In the genomic region with DNA sequence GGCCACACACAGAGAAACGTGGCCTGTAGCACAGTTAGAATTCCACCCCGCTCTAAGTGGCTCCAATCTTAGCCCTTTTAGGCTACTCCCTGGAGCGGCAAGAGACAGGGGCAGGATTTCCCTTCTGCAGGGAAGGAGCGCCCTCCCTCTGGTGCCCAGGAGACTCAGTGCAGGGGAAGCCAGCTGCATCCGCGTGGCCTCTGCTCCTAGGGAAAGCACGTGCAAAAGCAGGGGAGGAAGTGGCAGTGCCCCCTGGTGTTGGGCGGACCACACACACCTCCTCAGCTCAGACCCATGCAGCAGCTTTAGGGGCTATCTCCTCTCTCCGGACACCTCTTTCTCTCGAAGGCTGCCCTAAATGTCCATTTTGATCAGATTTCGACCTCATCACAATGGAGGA, we compare ENCODE assay signal across 8 cellular contexts. TPM values are rescaled to one million over a fixed set of nuclear protein-coding genes. Genes with fewer than 3 reads are reported as not detected.
DNase-seq lines count a peak whose midpoint lies in the region; ATAC-seq lines count a peak whose summit lies in the region.

No MANE protein-coding gene starts in this region.

- DNase-seq in ELF-1 (ENCODE audit: low read depth, low spot score), result peak; percentile 91
- DNase-seq in HT1080 (ENCODE audit: low read depth), result peak; percentile 47
- peak; percentile 34 for DNase-seq in activated CD4-positive, alpha-beta T cell treated with anti-CD3 and anti-CD28 coated beads, Interleukin-2, amount 10 ng/mL, durations not matched to agents 7 days and 5 days
- peak; percentile 61 for DNase-seq in germinal center (ENCODE audit: low spot score)
- peak; percentile 66 for DNase-seq in stimulated activated CD4-positive, alpha-beta T cell treated with anti-CD3 and anti-CD28 coated beads, Interleukin-15, amount 100 ng/mL, for 24 hours
- DNase-seq in pons (ENCODE audit: low spot score), result no peak
- no peak for DNase-seq in NCI-H1048 (lab: John Stamatoyannopoulos, UW)

- H3K27me3 Mint-ChIP-seq in activated CD4-positive, alpha-beta T cell treated with anti-CD3 and anti-CD28 coated beads, Interleukin-2, amount 10 ng/mL, durations not matched to agents 7 days and 5 days, result peaks cover 14% of the 10 kb centered on the region

- ATAC-seq in HG03565 (IDR thresholded peaks at IDR 0.05; ENCODE audit: unreplicated experiment), result no peak

- H3K4me3 Mint-ChIP-seq in activated CD4-positive, alpha-beta T cell treated with anti-CD3 and anti-CD28 coated beads, Interleukin-2, amount 10 ng/mL, durations not matched to agents 7 days and 5 days, result no peak overlapping the region

- no peaks in the 10 kb centered on the region for H3K36me3 Mint-ChIP-seq in activated CD4-positive, alpha-beta T cell treated with anti-CD3 and anti-CD28 coated beads, Interleukin-2, amount 10 ng/mL, durations not matched to agents 7 days and 5 days (ENCODE audit: low read depth)

- H3K27ac Mint-ChIP-seq in activated CD4-positive, alpha-beta T cell treated with anti-CD3 and anti-CD28 coated beads, Interleukin-2, amount 10 ng/mL, durations not matched to agents 7 days and 5 days, result no peak overlapping the region

- H3K9me3 Mint-ChIP-seq in activated CD4-positive, alpha-beta T cell treated with anti-CD3 and anti-CD28 coated beads, Interleukin-2, amount 10 ng/mL, durations not matched to agents 7 days and 5 days, result no peaks in the 10 kb centered on the region

- peaks cover 2% of the 10 kb centered on the region for H3K4me1 Mint-ChIP-seq in activated CD4-positive, alpha-beta T cell treated with anti-CD3 and anti-CD28 coated beads, Interleukin-2, amount 10 ng/mL, durations not matched to agents 7 days and 5 days

- CTCF ChIA-PET in activated CD4-positive, alpha-beta T cell treated with anti-CD3 and anti-CD28 coated beads, Interleukin-2, amount 10 ng/mL, durations not matched to agents 7 days and 5 days (lab: Charles Lee), result interaction anchor here (0.9 to 1.4 kb wide), 3 partner anchors 12 to 87 kb away, joined by 3 to 4 read pairs (median 3); no protein-coding TSS in a partner anchor

- POLR2A ChIA-PET in activated CD4-positive, alpha-beta T cell treated with anti-CD3 and anti-CD28 coated beads, Interleukin-2, amount 10 ng/mL, durations not matched to agents 7 days and 5 days (lab: Charles Lee), result no interaction called here

RNA-seq across cellular contexts. Expression of gene SPRING1, which starts 50.0 kb away (rescaled TPM):
- total RNA-seq in HT1080 (2014; rRNA removed; shearing (Covaris generic)), result 35.8 and 38.0 TPM in 2 replicates
- 18.1 and 18.2 TPM in 2 replicates for polyA plus RNA-seq in HT1080 (2015; cell fraction: cytosol; rRNA removed)
- polyA plus RNA-seq in HT1080 (2015; cell fraction: nucleus; rRNA removed), result 5.4 and 8.5 TPM in 2 replicates
- total RNA-seq in activated CD4-positive, alpha-beta T cell treated with anti-CD3 and anti-CD28 coated beads, Interleukin-2, amount 10 ng/mL, durations not matched to agents 7 days and 5 days, result 10 to 100 TPM; 28.8 to 31.7 TPM

RNA-seq across cellular contexts. Expression of gene RNFT2, which starts 50.2 kb away (rescaled TPM):
- 5.6 and 6.0 TPM in 2 replicates for total RNA-seq in HT1080 (2014; rRNA removed; shearing (Covaris generic))
- 3.2 and 3.3 TPM in 2 replicates for polyA plus RNA-seq in HT1080 (2015; cell fraction: cytosol; rRNA removed)
- 3.7 and 5.2 TPM in 2 replicates for polyA plus RNA-seq in HT1080 (2015; cell fraction: nucleus; rRNA removed)
- total RNA-seq in activated CD4-positive, alpha-beta T cell treated with anti-CD3 and anti-CD28 coated beads, Interleukin-2, amount 10 ng/mL, durations not matched to agents 7 days and 5 days, result 10 to 100 TPM; 11.7 to 15.1 TPM

Comparison
In these comparisons a context has a peak if more than half of its experiments do, and no peak if none do; other contexts are left out.
1. DNase-seq: peak in ELF-1 (single experiment), HT1080 (single experiment), activated CD4-positive, alpha-beta T cell treated with anti-CD3 and anti-CD28 coated beads, Interleukin-2, amount 10 ng/mL, durations not matched to agents 7 days and 5 days (single experiment), germinal center (single experiment) and stimulated activated CD4-positive, alpha-beta T cell treated with anti-CD3 and anti-CD28 coated beads, Interleukin-15, amount 100 ng/mL, for 24 hours (single experiment); none in pons (single experiment) and NCI-H1048 (single experiment).